Comparison of ENCODE assay signal across 19 cellular contexts in the genomic region with DNA sequence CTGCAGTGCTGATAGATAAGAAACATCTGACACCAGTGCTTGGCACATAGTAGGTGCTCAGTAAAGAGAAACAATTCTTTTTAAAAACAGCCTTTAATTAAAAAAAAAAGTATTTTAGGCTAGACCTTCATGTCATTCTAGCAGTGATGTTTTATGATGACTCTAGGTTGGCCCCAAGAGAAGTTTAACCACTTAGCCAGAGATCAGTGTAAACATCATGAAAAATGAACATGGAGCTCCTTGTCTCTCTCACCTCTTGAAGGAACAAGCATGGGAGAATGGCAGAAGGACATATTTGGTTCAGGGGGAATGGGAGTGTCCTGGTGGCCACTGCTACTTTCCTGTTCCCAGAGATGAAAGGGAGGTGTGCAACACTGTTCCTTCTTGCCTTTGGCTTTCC.
"Had no signal": no experiment of that assay in that cellular context is flagged by ENCODE, and none has a peak within 500 bp of the region (broad histone marks: within the 10 kb centered on the region; RNA-seq: fewer than 3 reads in every experiment).

No MANE protein-coding gene starts in this region.

- H3K9me3 ChIP-seq: esophagus squamous epithelium, neutrophil had no signal

- H3K27me3 Mint-ChIP-seq: naive B cell had no signal

- H3K36me3 Mint-ChIP-seq: naive B cell had no signal

- DNase-seq: dermis blood vessel endothelial cell; esophagus squamous epithelium; foreskin fibroblast; kidney; left cardiac atrium; left ventricle myocardium superior; mesendoderm; naive B cell; nephron progenitor cell; posterior cingulate gyrus; right cardiac atrium; small intestine; stimulated activated CD4-positive, alpha-beta T cell treated with anti-CD3 and anti-CD28 coated beads, Interleukin-12 subunit alpha, Interleukin-12 subunit beta, amount 100 ng/mL, for 4 hours; stimulated activated naive CD4-positive, alpha-beta T cell treated with Interleukin-2 at 50 U/mL for 16 hours; trophoblast cell had no signal

- H3K36me3 ChIP-seq: esophagus squamous epithelium, gastroesophageal sphincter, neutrophil had no signal

- H3K27ac Mint-ChIP-seq: naive B cell had no signal

- H3K4me1 Mint-ChIP-seq: naive B cell had no signal

- H3K27me3 ChIP-seq: esophagus squamous epithelium, gastroesophageal sphincter, hepatocyte, neutrophil had no signal

- ATAC-seq: gastroesophageal sphincter, left cardiac atrium, left ventricle myocardium superior, right cardiac atrium had no signal

- H3K27ac ChIP-seq: hepatocyte, neutrophil had no signal

- H3K4me3 ChIP-seq: esophagus squamous epithelium, gastroesophageal sphincter, hepatocyte, lung had no signal

- H3K4me3 Mint-ChIP-seq: naive B cell, nephron progenitor cell had no signal
